ENCODE assay signal across 9 cellular contexts in genomic region chr1:183911285-183911684, GRCh38.
DNase-seq lines count a peak whose midpoint lies in the region; ATAC-seq and TF ChIP-seq lines count a peak whose summit lies in the region.
"Had no signal": no experiment of that assay in that cellular context is flagged by ENCODE, and none has a peak within 500 bp of the region (broad histone marks: within the 10 kb centered on the region; RNA-seq: fewer than 3 reads in every experiment).

No MANE protein-coding gene starts in this region.

- in situ Hi-C loops in GM13976 (cut with MboI; ENCODE audit: low sequenced_read_pairs, unreplicated experiment), result no loop called here

- peak overlapping the region; percentile 94 for H3K27ac Mint-ChIP-seq in dendritic cell treated with granulocyte-macrophage colony-stimulating factor and Interleukin-4, amounts not matched to agents 40 ng/mL and 50 ng/mL, for 4 days
- H3K27ac Mint-ChIP-seq: progenitor cell of endocrine pancreas had no signal

- H3K4me1 Mint-ChIP-seq in dendritic cell treated with granulocyte-macrophage colony-stimulating factor and Interleukin-4, amounts not matched to agents 40 ng/mL and 50 ng/mL, for 4 days (ENCODE audit: low read depth), result peaks cover 90% of the 10 kb centered on the region

- ATAC-seq in HG03439 (IDR thresholded peaks at IDR 0.05; ENCODE audit: unreplicated experiment) (peak; percentile 71), esophagus mucosa (no peak)

- intact Hi-C loops in dendritic cell treated with granulocyte-macrophage colony-stimulating factor and Interleukin-4, amounts not matched to agents 40 ng/mL and 50 ng/mL, for 4 days (cut with micrococcal nuclease), result loop anchor here (1.0 to 5.0 kb wide), 3 partner anchors 9 to 104 kb away; partner anchors contain the start of gene RGL1

- no peak overlapping the region for H3K4me3 Mint-ChIP-seq in dendritic cell treated with granulocyte-macrophage colony-stimulating factor and Interleukin-4, amounts not matched to agents 40 ng/mL and 50 ng/mL, for 4 days

- H3K9me3 Mint-ChIP-seq in dendritic cell treated with granulocyte-macrophage colony-stimulating factor and Interleukin-4, amounts not matched to agents 40 ng/mL and 50 ng/mL, for 4 days, result no peaks in the 10 kb centered on the region

- H3K27me3 Mint-ChIP-seq in dendritic cell treated with granulocyte-macrophage colony-stimulating factor and Interleukin-4, amounts not matched to agents 40 ng/mL and 50 ng/mL, for 4 days, result no peaks in the 10 kb centered on the region
- H3K27me3 Mint-ChIP-seq: progenitor cell of endocrine pancreas had no signal

- DNase-seq in GM13976 (ENCODE audit: low spot score) (peak; percentile 59), GM20000 (ENCODE audit: low spot score) (peak; percentile 69), SW480 (ENCODE audit: low spot score) (no peak), 8988T (no peak), DMS79 treated with DMSO at 0.1 percent for 48 hours (lab: John Stamatoyannopoulos, UW) (no peak)

- peaks cover 100% of the 10 kb centered on the region for H3K36me3 Mint-ChIP-seq in dendritic cell treated with granulocyte-macrophage colony-stimulating factor and Interleukin-4, amounts not matched to agents 40 ng/mL and 50 ng/mL, for 4 days (ENCODE audit: low read depth)

- no peak for TF ChIP-seq CTCF in GM13976 (IDR thresholded peaks at IDR 0.05; ENCODE audit: borderline replicate concordance, control extremely low read depth, extremely low read depth, insufficient read depth, missing control alignments)
- no peak for TF ChIP-seq CTCF in GM20000 (IDR thresholded peaks at IDR 0.05; ENCODE audit: extremely low read depth, missing control alignments)

Comparison
In these comparisons a context has a peak if more than half of its experiments do, and no peak if none do; other contexts are left out.
1. DNase-seq: peak in GM13976 (single experiment) and GM20000 (single experiment); none in SW480 (single experiment), 8988T (single experiment) and DMS79 treated with DMSO at 0.1 percent for 48 hours (single experiment).